10 cellular contexts compared by ENCODE assay signal in genomic region chr20:63172726-63173125, GRCh38. TPM values are rescaled to one million over a fixed set of nuclear protein-coding genes. Genes with fewer than 3 reads are reported as not detected.
DNase-seq lines count a peak whose midpoint lies in the region; ATAC-seq and TF ChIP-seq lines count a peak whose summit lies in the region.
"Had no signal": no experiment of that assay in that cellular context is flagged by ENCODE, and none has a peak within 500 bp of the region (broad histone marks: within the 10 kb centered on the region; RNA-seq: fewer than 3 reads in every experiment).

No MANE protein-coding gene starts in this region.

- no CpG with 5 or more reads among the region's 8 CpGs for WGBS in H9 (ENCODE audit: extremely low coverage, insufficient read length, low lambda C conversion rate)

- peaks cover 83% of the 10 kb centered on the region for H3K27me3 Mint-ChIP-seq in H9 (ENCODE audit: low read depth)

- H3K36me3 ChIP-seq in DOHH2 (ENCODE audit: control insufficient read depth, low read length), result no peaks in the 10 kb centered on the region

- H3K4me3 Mint-ChIP-seq in H9, result no peak overlapping the region

- H3K27ac ChIP-seq in DOHH2 (ENCODE audit: low read depth, low read length) (no peak overlapping the region), H9 (ENCODE audit: insufficient read length, low read depth, low read length) (no peak overlapping the region)

- peak; percentile 71 for DNase-seq in H9
- DNase-seq in RPMI8226, result peak; percentile 62
- DNase-seq in iPS-NIHi11 (ENCODE audit: low spot score), result peak; percentile 72
- no peak for DNase-seq in hepatic stellate cell (ENCODE audit: low spot score)
- DNase-seq in NCI-H2227 (lab: John Stamatoyannopoulos, UW; ENCODE audit: unreplicated experiment), result no peak
- DNase-seq: activated effector memory CD4-positive, alpha-beta T cell treated with Interleukin-2 at 50 U/mL for 16 hours; cortex of kidney; NK-92 treated with Interleukin-12 subunit alpha and Interleukin-12 subunit beta, amount 100 ng/mL, for 24 hours had no signal

- H2BK15ac ChIP-seq in H9 (ENCODE audit: low read depth, low read length), result no peak overlapping the region

- H2AFZ ChIP-seq in H9 (ENCODE audit: low read length), result no peak overlapping the region

- H3K27ac Mint-ChIP-seq in H9, result no peak overlapping the region

- peaks cover 6% of the 10 kb centered on the region for H3K23me2 ChIP-seq in H9 (ENCODE audit: insufficient read length, low read depth, low read length, poor library complexity, severe bottlenecking)

- H2BK20ac ChIP-seq in H9 (ENCODE audit: low read depth, low read length, poor library complexity, severe bottlenecking), result no peak overlapping the region

- H3K27me3 ChIP-seq in DOHH2 (ENCODE audit: control insufficient read depth, low read length), result peaks cover 27% of the 10 kb centered on the region
- peaks cover 25% of the 10 kb centered on the region; the same call in 1 of the 2 replicates for H3K27me3 ChIP-seq in H9 (ENCODE audit: insufficient read depth, low read length)

- no peak overlapping the region for H2BK5ac ChIP-seq in H9 (ENCODE audit: insufficient read length, low read length)

- no peaks in the 10 kb centered on the region for H3K9me3 Mint-ChIP-seq in H9

- H3K18ac ChIP-seq in H9 (ENCODE audit: insufficient read length, low read depth, low read length), result no peak overlapping the region

- no peaks in the 10 kb centered on the region for H3K9me3 ChIP-seq in DOHH2 (ENCODE audit: control insufficient read depth, insufficient read depth, low read length)
- H3K9me3 ChIP-seq in H9 (ENCODE audit: control insufficient read depth, low read depth, low read length), result no peaks in the 10 kb centered on the region

- no peak overlapping the region for H3T11ph ChIP-seq in H9 (ENCODE audit: low read length)

- no peak overlapping the region for H4K8ac ChIP-seq in H9 (replicated peaks; ENCODE audit: insufficient read length, low read depth, low read length)

- no peak overlapping the region for H3K23ac ChIP-seq in H9 (ENCODE audit: insufficient read length, low read depth, low read length)

- no peaks in the 10 kb centered on the region for H3K9me2 ChIP-seq in DOHH2 (replicated peaks; ENCODE audit: control insufficient read depth, low read length)

- H4K20me1 ChIP-seq in DOHH2 (ENCODE audit: control insufficient read depth, insufficient read depth, low read depth, low read length) (no peaks in the 10 kb centered on the region), H9 (ENCODE audit: control insufficient read depth, insufficient read depth, insufficient read length) (no peaks in the 10 kb centered on the region)

- ATAC-seq in GM21786 (IDR thresholded peaks at IDR 0.05; ENCODE audit: unreplicated experiment), result no peak

- H2AK5ac ChIP-seq in H9 (ENCODE audit: insufficient read length, low read length), result no peak overlapping the region

- no peak overlapping the region for H3K56ac ChIP-seq in H9 (ENCODE audit: insufficient read length, low read depth, low read length)

- no peak overlapping the region for H2BK120ac ChIP-seq in H9 (ENCODE audit: low read depth, low read length, poor library complexity, severe bottlenecking)

- peak; percentile 52 for TF ChIP-seq CTCF in DOHH2 (IDR thresholded peaks at IDR 0.05; ENCODE audit: low read depth, low read length, poor library complexity, severe bottlenecking)
- peak; percentile 63 for TF ChIP-seq CTCF in H9 (conservative IDR thresholded peaks at IDR 0.05)

- H3K14ac ChIP-seq in H9 (ENCODE audit: insufficient read depth, low read length), result no peak overlapping the region; the same call in 1 of the 2 replicates

- no peak overlapping the region for H4K91ac ChIP-seq in H9 (ENCODE audit: insufficient read length, low read depth, low read length)

- H3K9ac ChIP-seq in H9 (ENCODE audit: extremely low read depth, insufficient read length, low read length), result no peak overlapping the region

- no peak overlapping the region for H3K4ac ChIP-seq in H9 (ENCODE audit: low read depth, low read length)

- H3K4me3 ChIP-seq in DOHH2 (ENCODE audit: low read length), result no peak overlapping the region

- H3K4me1 Mint-ChIP-seq in H9, result peaks cover 12 to 30% of the 10 kb centered on the region in 2 experiments

- no peaks in the 10 kb centered on the region for H3K79me1 ChIP-seq in H9 (ENCODE audit: insufficient read depth, low read depth, low read length, poor library complexity, severe bottlenecking)

- H3K36me3 Mint-ChIP-seq in H9 (ENCODE audit: insufficient read depth in 1 of 3, low read depth in 3 of 3), result no peaks in the 10 kb centered on the region; a peak in 1 of 7 replicates

- no peaks in the 10 kb centered on the region for H3F3A ChIP-seq in DOHH2 (ENCODE audit: control insufficient read depth, insufficient read depth)

- H2BK12ac ChIP-seq in H9 (ENCODE audit: insufficient read length, low read depth, low read length), result no peak overlapping the region

- peaks cover 6% of the 10 kb centered on the region; the same call in 1 of the 2 replicates for H3K4me1 ChIP-seq in DOHH2 (ENCODE audit: control insufficient read depth, low read length)
- H3K4me1 ChIP-seq in H9 (ENCODE audit: insufficient read depth, low read length), result no peaks in the 10 kb centered on the region

- H3K79me2 ChIP-seq in DOHH2 (ENCODE audit: control insufficient read depth, low read length) (no peaks in the 10 kb centered on the region), H9 (ENCODE audit: insufficient read depth, low read length) (no peaks in the 10 kb centered on the region)

- H4K5ac ChIP-seq in H9 (ENCODE audit: insufficient read length, low read depth, low read length), result no peak overlapping the region

- no peak overlapping the region for H3K4me2 ChIP-seq in DOHH2 (ENCODE audit: low read length)
- H3K4me2 ChIP-seq in H9 (ENCODE audit: insufficient read depth, insufficient read length, low read length), result no peak overlapping the region

RNA-seq across cellular contexts. Expression of gene YTHDF1, which starts 43.2 kb away (rescaled TPM):
- 85.4 TPM in 2 replicates for total RNA-seq in H9 (2021)

Comparison
In these comparisons a context has a peak if more than half of its experiments do, and no peak if none do; other contexts are left out.
1. DNase-seq: peak in H9 (single experiment), RPMI8226 (single experiment) and iPS-NIHi11 (single experiment); none in hepatic stellate cell (single experiment) and NCI-H2227 (single experiment).